In genomic region chr15:70556804-70557203, GRCh38 we compare ENCODE assay signal across 21 cellular contexts.
"Had no signal": no experiment of that assay in that cellular context is flagged by ENCODE, and none has a peak within 500 bp of the region (broad histone marks: within the 10 kb centered on the region; RNA-seq: fewer than 3 reads in every experiment).

No MANE protein-coding gene starts in this region.

- H3K27me3 Mint-ChIP-seq: effector memory CD8-positive, alpha-beta T cell; stimulated activated naive CD8-positive, alpha-beta T cell treated with anti-CD3 and anti-CD28 coated beads, Interleukin-15, Interleukin-2, amounts not matched to agents 100 ng/mL and 50 ng/mL, for 24 hours had no signal

- H3K4me3 ChIP-seq: esophagus muscularis mucosa, gastrocnemius medialis, pancreas, testis, tibial nerve, upper lobe of right lung, vagina had no signal

- H3K4me1 ChIP-seq: pancreas had no signal

- ATAC-seq: effector memory CD8-positive, alpha-beta T cell; natural killer cell; pancreas; right cardiac atrium; upper lobe of right lung had no signal

- DNase-seq: effector memory CD8-positive, alpha-beta T cell; mammary epithelial cell; natural killer cell; occipital lobe; pancreas; right cardiac atrium; small intestine; stimulated activated CD4-positive, alpha-beta T cell treated with anti-CD3 and anti-CD28 coated beads, Interleukin-12 subunit alpha, Interleukin-12 subunit beta, amount 100 ng/mL, for 4 hours; stimulated activated CD4-positive, alpha-beta T cell treated with anti-CD3 and anti-CD28 coated beads, Interleukin-4, amount 100 ng/mL, for 1 hour; testis; upper lobe of right lung had no signal

- H3K27me3 ChIP-seq: gastrocnemius medialis, pancreas, testis, tibial nerve, upper lobe of right lung, vagina had no signal

- H3K36me3 ChIP-seq: esophagus muscularis mucosa, gastrocnemius medialis, pancreas, tibial nerve, upper lobe of right lung, vagina had no signal

- H3K9me3 ChIP-seq: esophagus muscularis mucosa, gastrocnemius medialis, pancreas, testis, tibial nerve, upper lobe of right lung, vagina had no signal

- H3K4me3 Mint-ChIP-seq: dendritic cell treated with granulocyte-macrophage colony-stimulating factor and Interleukin-4, amounts not matched to agents 40 ng/mL and 50 ng/mL, for 4 days; effector memory CD8-positive, alpha-beta T cell; natural killer cell; neural crest cell; stimulated activated memory B cell treated with anti-CD40 and anti-IgM and Interleukin-4, amounts not matched to agents 10 μg/mL and 1 μg/mL and 100 μg/mL, for 72 hours; stimulated activated naive CD8-positive, alpha-beta T cell treated with anti-CD3 and anti-CD28 coated beads, Interleukin-15, Interleukin-2, amounts not matched to agents 100 ng/mL and 50 ng/mL, for 24 hours had no signal

- H3K27ac ChIP-seq: epithelial cell of prostate, esophagus muscularis mucosa, gastrocnemius medialis, pancreas, testis, tibial nerve, upper lobe of right lung, vagina had no signal

- FAIRE-seq: pancreas, small intestine had no signal

- H3K36me3 Mint-ChIP-seq: natural killer cell; stimulated activated memory B cell treated with anti-CD40 and anti-IgM and Interleukin-4, amounts not matched to agents 10 μg/mL and 1 μg/mL and 100 μg/mL, for 72 hours had no signal

- H3K9me3 Mint-ChIP-seq: dendritic cell treated with granulocyte-macrophage colony-stimulating factor and Interleukin-4, amounts not matched to agents 40 ng/mL and 50 ng/mL, for 4 days; effector memory CD8-positive, alpha-beta T cell; natural killer cell; neural crest cell; stimulated activated naive CD8-positive, alpha-beta T cell treated with anti-CD3 and anti-CD28 coated beads, Interleukin-15, Interleukin-2, amounts not matched to agents 100 ng/mL and 50 ng/mL, for 24 hours had no signal

- H3K4me1 Mint-ChIP-seq: natural killer cell; neural crest cell; stimulated activated memory B cell treated with anti-CD40 and anti-IgM and Interleukin-4, amounts not matched to agents 10 μg/mL and 1 μg/mL and 100 μg/mL, for 72 hours had no signal

- H3K27ac Mint-ChIP-seq: dendritic cell treated with granulocyte-macrophage colony-stimulating factor and Interleukin-4, amounts not matched to agents 40 ng/mL and 50 ng/mL, for 4 days; natural killer cell; progenitor cell of endocrine pancreas; stimulated activated memory B cell treated with anti-CD40 and anti-IgM and Interleukin-4, amounts not matched to agents 10 μg/mL and 1 μg/mL and 100 μg/mL, for 72 hours; stimulated activated naive CD8-positive, alpha-beta T cell treated with anti-CD3 and anti-CD28 coated beads, Interleukin-15, Interleukin-2, amounts not matched to agents 100 ng/mL and 50 ng/mL, for 24 hours had no signal
